12 cellular contexts compared by ENCODE assay signal in the genomic region with DNA sequence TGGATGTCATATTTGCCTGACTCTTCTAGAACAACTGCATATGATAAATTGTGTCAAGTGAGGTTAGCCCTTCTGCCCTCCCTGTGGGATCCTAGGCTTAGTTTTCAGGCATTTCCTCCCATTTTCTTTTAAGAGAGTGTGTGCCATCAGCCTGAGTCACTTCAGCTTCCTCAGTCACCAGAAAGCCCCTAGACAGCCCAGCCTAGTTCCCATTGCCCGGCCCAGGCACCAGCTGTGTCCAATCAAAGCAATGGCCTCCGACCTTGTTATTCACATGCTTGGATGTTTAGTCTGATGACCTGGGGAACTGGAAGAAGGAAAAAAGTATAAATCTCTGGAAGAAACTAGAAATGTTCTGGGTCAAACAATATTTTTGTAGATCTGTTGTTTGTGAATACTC.
A peak's percentile ranks its signal among the peaks of the same experiment; 100 is the strongest.
DNase-seq lines count a peak whose midpoint lies in the region; ATAC-seq, FAIRE-seq and TF ChIP-seq lines count a peak whose summit lies in the region.
"Had no signal": no experiment of that assay in that cellular context is flagged by ENCODE, and none has a peak within 500 bp of the region (broad histone marks: within the 10 kb centered on the region; RNA-seq: fewer than 3 reads in every experiment).

No MANE protein-coding gene starts in this region.

- H3K9me3 ChIP-seq in MG63: no peaks in the 10 kb centered on the region
- H3K9me3 ChIP-seq in mucosa of descending colon: no peaks in the 10 kb centered on the region
- H3K9me3 ChIP-seq in T-helper 17 cell (ENCODE audit: control insufficient read depth, low read length, poor library complexity, severe bottlenecking): no peaks in the 10 kb centered on the region
- H3K9me3 ChIP-seq: stomach had no signal

- H3K27me3 Mint-ChIP-seq in T-helper 17 cell: peaks cover 16% of the 10 kb centered on the region

- no peaks in the 10 kb centered on the region for H3K36me3 Mint-ChIP-seq in T-helper 17 cell (ENCODE audit: low read depth)
- H3K36me3 Mint-ChIP-seq: CD14-positive monocyte had no signal

- DNase-seq in AG08396 (ENCODE audit: low spot score) (peak; percentile 73), MG63 (peak; percentile 60), epithelial cell of proximal tubule (ENCODE audit: low read depth) (peak; percentile 18), mucosa of descending colon (peak in 2 of 3 donors; percentile 27 to 29), GM19239 (ENCODE audit: insufficient read length, low spot score) (no peak), GM20000 (ENCODE audit: low spot score) (no peak), T-helper 17 cell (no peak)
- DNase-seq: stomach had no signal

- FAIRE-seq in GM19239 (lab: Jason Lieb, UNC): no peak

- no peak for TF ChIP-seq CTCF in epithelial cell of proximal tubule (conservative IDR thresholded peaks at IDR 0.05; ENCODE audit: low read depth, low read length)
- no peak for TF ChIP-seq CTCF in mucosa of descending colon (IDR thresholded peaks at IDR 0.05)
- TF ChIP-seq CTCF in GM20000 (IDR thresholded peaks at IDR 0.05; ENCODE audit: extremely low read depth, missing control alignments): no peak

- ATAC-seq in mucosa of descending colon (peak; percentile 44), GM21367 (IDR thresholded peaks at IDR 0.05; ENCODE audit: unreplicated experiment) (no peak), T-helper 17 cell (no peak)

- no peaks in the 10 kb centered on the region for H3K27me3 ChIP-seq in MG63
- H3K27me3 ChIP-seq: stomach had no signal

- no peak overlapping the region for H3K27ac Mint-ChIP-seq in T-helper 17 cell
- H3K27ac Mint-ChIP-seq: activated T-helper 17 cell treated with anti-CD3 and anti-CD28 coated beads, Interleukin-2, amount 50 U/mL, for 72 hours; CD14-positive monocyte; memory B cell had no signal

- H3K4me1 ChIP-seq in mucosa of descending colon (ENCODE audit: low read depth): no peaks in the 10 kb centered on the region

- H3K4me3 ChIP-seq in MG63: no peak overlapping the region
- H3K4me3 ChIP-seq in epithelial cell of proximal tubule (ENCODE audit: low read depth, low read length): no peak overlapping the region
- H3K4me3 ChIP-seq in mucosa of descending colon: no peak overlapping the region
- H3K4me3 ChIP-seq: stomach had no signal

- H3K4me1 Mint-ChIP-seq in T-helper 17 cell: no peaks in the 10 kb centered on the region
- H3K4me1 Mint-ChIP-seq: activated T-helper 17 cell treated with anti-CD3 and anti-CD28 coated beads, Interleukin-2, amount 50 U/mL, for 72 hours; memory B cell had no signal

- H3K4me3 Mint-ChIP-seq in T-helper 17 cell: no peak overlapping the region
- H3K4me3 Mint-ChIP-seq: activated T-helper 17 cell treated with anti-CD3 and anti-CD28 coated beads, Interleukin-2, amount 50 U/mL, for 72 hours; memory B cell had no signal

- H3K36me3 ChIP-seq in MG63 (no peaks in the 10 kb centered on the region), mucosa of descending colon (ENCODE audit: low read depth) (no peaks in the 10 kb centered on the region)
- H3K36me3 ChIP-seq: stomach had no signal

- intact Hi-C loops in mucosa of descending colon (cut with DNase I, micrococcal nuclease): no loop called here

Comparison
In these comparisons a context has a peak if more than half of its experiments do, and no peak if none do; other contexts are left out.
1. DNase-seq: peak in AG08396 (single experiment), MG63 (single experiment), epithelial cell of proximal tubule (single experiment) and mucosa of descending colon (2 of 3); none in GM19239 (single experiment), GM20000 (single experiment) and T-helper 17 cell (0 of 3).